17 cellular contexts compared by ENCODE assay signal in the genomic region with DNA sequence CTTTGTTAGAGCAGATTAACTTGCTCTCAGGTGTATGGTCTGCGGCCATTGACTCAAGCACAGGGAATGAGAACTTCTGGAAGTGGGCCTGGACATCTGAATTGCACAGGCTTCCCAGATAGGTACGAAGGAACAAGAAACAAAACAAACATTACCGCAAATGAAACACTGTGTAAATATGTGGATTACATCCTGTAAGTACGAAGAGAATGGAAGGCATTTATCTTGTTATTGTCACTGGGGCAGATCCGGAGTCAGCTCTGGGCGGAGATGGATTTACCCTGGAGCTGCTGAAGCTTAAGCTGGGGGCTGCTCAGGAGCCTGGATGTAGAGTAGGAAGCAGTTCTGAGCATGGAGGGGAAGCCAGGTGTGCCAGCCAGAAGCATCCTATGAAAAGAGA. TPM values are rescaled to one million over a fixed set of nuclear protein-coding genes. Genes with fewer than 3 reads are reported as not detected.
DNase-seq lines count a peak whose midpoint lies in the region; ATAC-seq and TF ChIP-seq lines count a peak whose summit lies in the region.
"Had no signal": no experiment of that assay in that cellular context is flagged by ENCODE, and none has a peak within 500 bp of the region (broad histone marks: within the 10 kb centered on the region; RNA-seq: fewer than 3 reads in every experiment).

No MANE protein-coding gene starts in this region.

- peak; percentile 88 for DNase-seq in DMS153 (lab: John Stamatoyannopoulos, UW)
- peak; percentile 58 for DNase-seq in NCI-H146 treated with DMSO at 0.1 percent for 48 hours (lab: John Stamatoyannopoulos, UW; ENCODE audit: unreplicated experiment)
- DNase-seq in SW480 (ENCODE audit: low spot score): peak; percentile 54
- DNase-seq in mucosa of descending colon: no peak
- DNase-seq in stomach: no peak
- no peak for DNase-seq in stimulated activated CD4-positive, alpha-beta T cell treated with anti-CD3 and anti-CD28 coated beads, Interleukin-12 subunit alpha, Interleukin-12 subunit beta, amount 100 ng/mL, for 4 hours
- DNase-seq: activated CD4-positive, alpha-beta T cell treated with anti-CD3 and anti-CD28 coated beads, Interleukin-2, amount 10 ng/mL, durations not matched to agents 24 days and 14 days; naive B cell; NCI-H1436; T1000; uterus had no signal

- ATAC-seq in mucosa of descending colon: peak; percentile 63
- ATAC-seq in GM18502 (IDR thresholded peaks at IDR 0.05; ENCODE audit: poor library complexity, unreplicated experiment): no peak
- no peak for ATAC-seq in GM21825 (IDR thresholded peaks at IDR 0.05; ENCODE audit: unreplicated experiment)

- H3K4me1 ChIP-seq in mucosa of descending colon (ENCODE audit: low read depth) (peaks cover 26% of the 10 kb centered on the region), stomach (peaks cover 0 to 7% (median 6%) of the 10 kb centered on the region in 4 donors)
- H3K4me1 ChIP-seq: uterus had no signal

- no peak for TF ChIP-seq EP300 in stomach (IDR thresholded peaks at IDR 0.05)

- whole genome bisulfite sequencing in stomach, 5 donors: 26 to 36% (median 32%) methylated on average over 6 of the region's 6 CpGs

- no peak for TF ChIP-seq POLR2A in stomach (IDR thresholded peaks at IDR 0.05)

- H3K27me3 ChIP-seq in stomach: peaks cover 12 to 84% (median 41%) of the 10 kb centered on the region in 3 donors

- H3K36me3 ChIP-seq in mucosa of descending colon (ENCODE audit: low read depth) (no peaks in the 10 kb centered on the region), stomach (no peaks in the 10 kb centered on the region)
- H3K36me3 ChIP-seq: cardiac muscle cell, SJSA1, uterus had no signal

- H3K27ac ChIP-seq in stomach: no peak overlapping the region
- H3K27ac ChIP-seq: cardiac muscle cell, SJSA1, uterus had no signal

- TF ChIP-seq CTCF in mucosa of descending colon (IDR thresholded peaks at IDR 0.05): no peak
- TF ChIP-seq CTCF in stomach (IDR thresholded peaks at IDR 0.05): no peak

- intact Hi-C loops in mucosa of descending colon (cut with DNase I, micrococcal nuclease) (no loop called here), stomach (cut with DNase I; ENCODE audit: low total_unique reads) (no loop called here)

- H3K9me3 ChIP-seq in mucosa of descending colon (no peaks in the 10 kb centered on the region), stomach (no peaks in the 10 kb centered on the region)
- H3K9me3 ChIP-seq: SJSA1, uterus had no signal

- H3K4me3 ChIP-seq in mucosa of descending colon (no peak overlapping the region), stomach (no peak overlapping the region)
- H3K4me3 ChIP-seq: cardiac muscle cell, SJSA1, uterus had no signal

RNA-seq across cellular contexts. Expression of a gene that starts 6.8 kb away (rescaled TPM):
- total RNA-seq in mucosa of descending colon (10 to 100 TPM in 2 of 3 donors, 1 to 10 TPM in 1; 8.6 to 23.0 (median 22.4) TPM), stomach (100 to 1,000 TPM in 1 of 5 donors, not detected in 4; 231 TPM)
- 10 to 100 TPM in 1 of 3 donors, not detected in 2; 18.4 TPM for polyA plus RNA-seq in stomach
- total RNA-seq: cardiac muscle cell, SJSA1 had no signal
- polyA plus RNA-seq: cardiac muscle cell had no signal

RNA-seq across cellular contexts. Expression of a gene that starts 11.7 kb away (rescaled TPM):
- total RNA-seq in mucosa of descending colon: 100 to 1,000 TPM in 2 of 3 donors, 10 to 100 TPM in 1; 65.7 to 137 (median 124) TPM
- 10 to 100 TPM in 1 of 5 donors, 1 to 10 TPM in 2, not detected in 2; 1.8 to 68.4 (median 4.9) TPM for total RNA-seq in stomach
- 10 to 100 TPM in 1 of 3 donors, 1 to 10 TPM in 2; 1.5 to 18.0 (median 4.7) TPM for polyA plus RNA-seq in stomach
- total RNA-seq: fibroblast of villous mesenchyme, posterior vena cava, SJSA1 had no signal

RNA-seq across cellular contexts. Expression of a gene that starts 19.3 kb away (rescaled TPM):
- total RNA-seq in mucosa of descending colon (10 to 100 TPM; 37.9 to 60.1 (median 42.7) TPM), stomach (10 to 100 TPM in 3 of 5 donors, 1 to 10 TPM in 1, not detected in 1; 9.4 to 69.8 (median 22.6) TPM)
- polyA plus RNA-seq in stomach: 10 to 100 TPM; 17.7 to 26.3 (median 19.4) TPM

RNA-seq across cellular contexts. Expression of a gene that starts 53.1 kb away (rescaled TPM):
- total RNA-seq in mucosa of descending colon (10 to 100 TPM; 18.3 to 45.1 (median 35.3) TPM), stomach (100 to 1,000 TPM in 1 of 5 donors, 10 to 100 TPM in 2, 1 to 10 TPM in 2; 6.1 to 215 (median 21.4) TPM)
- 10 to 100 TPM in 1 of 3 donors, 1 to 10 TPM in 2; 2.7 to 41.6 (median 2.9) TPM for polyA plus RNA-seq in stomach

Comparison
In these comparisons a context has a peak if more than half of its experiments do, and no peak if none do; other contexts are left out.
1. DNase-seq: peak in DMS153 (single experiment), NCI-H146 treated with DMSO at 0.1 percent for 48 hours (single experiment) and SW480 (single experiment); none in mucosa of descending colon (0 of 3), stomach (single experiment) and stimulated activated CD4-positive, alpha-beta T cell treated with anti-CD3 and anti-CD28 coated beads, Interleukin-12 subunit alpha, Interleukin-12 subunit beta, amount 100 ng/mL, for 4 hours (single experiment).